Comparison of ENCODE assay signal across 1 cellular context in the genomic region with DNA sequence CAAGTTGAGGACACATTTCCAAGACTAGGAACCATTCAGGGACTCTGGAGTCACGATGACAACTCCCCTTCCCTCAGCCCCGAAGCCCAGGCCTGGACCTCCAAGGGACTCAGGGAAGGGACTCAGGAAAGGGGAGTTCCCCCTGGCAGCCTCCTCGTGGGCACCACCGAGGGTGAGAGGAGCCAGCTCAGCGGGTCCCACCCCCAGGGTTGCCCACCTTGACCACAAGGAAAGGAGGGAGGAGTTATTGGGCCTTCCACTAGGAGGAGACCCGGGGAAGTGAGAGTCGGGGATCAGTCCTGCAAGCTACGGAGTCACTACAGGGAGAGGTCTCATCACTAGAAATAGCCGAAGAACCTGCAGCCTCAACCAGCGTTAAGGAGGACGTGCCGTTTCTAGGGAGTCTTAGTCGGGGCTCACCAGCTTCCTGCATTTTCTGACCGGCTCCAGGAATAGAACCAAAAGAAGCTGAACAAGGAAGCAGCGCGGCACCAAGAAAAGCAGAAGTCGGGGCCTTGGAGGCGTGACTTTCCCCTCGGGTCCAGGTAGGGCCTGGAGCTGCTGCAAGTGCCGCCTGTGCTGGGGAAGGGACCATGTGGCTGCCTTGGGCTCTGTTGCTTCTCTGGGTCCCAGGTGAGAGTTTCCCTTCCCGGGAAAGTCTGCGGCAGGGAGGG.
TF ChIP-seq lines count a peak whose summit lies in the region.

A gene (plus strand): TSS at position 524 of the 674 bp plus-strand sequence. CDS start 70 bp downstream, at position 594.

TF ChIP-seq in K562, 482 proteins besides CTCF, POLR2A, EP300 and RAD21 (continued from another document):
- TF ChIP-seq, protein P1, sequence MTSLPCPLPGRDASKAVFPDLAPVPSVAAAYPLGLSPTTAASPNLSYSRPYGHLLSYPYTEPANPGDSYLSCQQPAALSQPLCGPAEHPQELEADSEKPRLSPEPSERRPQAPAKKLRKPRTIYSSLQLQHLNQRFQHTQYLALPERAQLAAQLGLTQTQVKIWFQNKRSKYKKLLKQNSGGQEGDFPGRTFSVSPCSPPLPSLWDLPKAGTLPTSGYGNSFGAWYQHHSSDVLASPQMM (CRISPR knock-in tag; IDR thresholded peaks at IDR 0.05) = no peak
- TF ChIP-seq GTF2F1 (IDR thresholded peaks at IDR 0.05; ENCODE audit: low read depth, low read length) = no peak
- peak; percentile 51 for TF ChIP-seq L3MBTL2 (IDR thresholded peaks at IDR 0.05)
- TF ChIP-seq, protein P2, sequence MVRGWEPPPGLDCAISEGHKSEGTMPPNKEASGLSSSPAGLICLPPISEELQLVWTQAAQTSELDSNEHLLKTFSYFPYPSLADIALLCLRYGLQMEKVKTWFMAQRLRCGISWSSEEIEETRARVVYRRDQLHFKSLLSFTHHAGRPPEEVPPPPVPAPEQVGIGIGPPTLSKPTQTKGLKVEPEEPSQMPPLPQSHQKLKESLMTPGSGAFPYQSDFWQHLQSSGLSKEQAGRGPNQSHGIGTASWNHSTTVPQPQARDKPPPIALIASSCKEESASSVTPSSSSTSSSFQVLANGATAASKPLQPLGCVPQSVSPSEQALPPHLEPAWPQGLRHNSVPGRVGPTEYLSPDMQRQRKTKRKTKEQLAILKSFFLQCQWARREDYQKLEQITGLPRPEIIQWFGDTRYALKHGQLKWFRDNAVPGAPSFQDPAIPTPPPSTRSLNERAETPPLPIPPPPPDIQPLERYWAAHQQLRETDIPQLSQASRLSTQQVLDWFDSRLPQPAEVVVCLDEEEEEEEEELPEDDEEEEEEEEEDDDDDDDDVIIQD (CRISPR knock-in tag; IDR thresholded peaks at IDR 0.05) = no peak
- TF ChIP-seq SPI1 (IDR thresholded peaks at IDR 0.05; ENCODE audit: borderline replicate concordance, low read depth, low read length) = peak; percentile 90
- no peak for TF ChIP-seq CREB1 (IDR thresholded peaks at IDR 0.05)
- 0 out of 2 replicates have a peak, but pooled peaks have one; percentile 17 for TF ChIP-seq CREB1 (CRISPR knock-in tag; IDR thresholded peaks at IDR 0.05)
- TF ChIP-seq, protein P3, sequence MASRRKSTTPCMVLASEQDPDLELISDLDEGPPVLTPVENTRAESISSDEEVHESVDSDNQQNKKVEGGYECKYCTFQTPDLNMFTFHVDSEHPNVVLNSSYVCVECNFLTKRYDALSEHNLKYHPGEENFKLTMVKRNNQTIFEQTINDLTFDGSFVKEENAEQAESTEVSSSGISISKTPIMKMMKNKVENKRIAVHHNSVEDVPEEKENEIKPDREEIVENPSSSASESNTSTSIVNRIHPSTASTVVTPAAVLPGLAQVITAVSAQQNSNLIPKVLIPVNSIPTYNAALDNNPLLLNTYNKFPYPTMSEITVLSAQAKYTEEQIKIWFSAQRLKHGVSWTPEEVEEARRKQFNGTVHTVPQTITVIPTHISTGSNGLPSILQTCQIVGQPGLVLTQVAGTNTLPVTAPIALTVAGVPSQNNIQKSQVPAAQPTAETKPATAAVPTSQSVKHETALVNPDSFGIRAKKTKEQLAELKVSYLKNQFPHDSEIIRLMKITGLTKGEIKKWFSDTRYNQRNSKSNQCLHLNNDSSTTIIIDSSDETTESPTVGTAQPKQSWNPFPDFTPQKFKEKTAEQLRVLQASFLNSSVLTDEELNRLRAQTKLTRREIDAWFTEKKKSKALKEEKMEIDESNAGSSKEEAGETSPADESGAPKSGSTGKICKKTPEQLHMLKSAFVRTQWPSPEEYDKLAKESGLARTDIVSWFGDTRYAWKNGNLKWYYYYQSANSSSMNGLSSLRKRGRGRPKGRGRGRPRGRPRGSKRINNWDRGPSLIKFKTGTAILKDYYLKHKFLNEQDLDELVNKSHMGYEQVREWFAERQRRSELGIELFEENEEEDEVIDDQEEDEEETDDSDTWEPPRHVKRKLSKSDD (conservative IDR thresholded peaks at IDR 0.05; ENCODE audit: low read length) = no peak
- peak; percentile 33; the same call in 1 of the 2 replicates for TF ChIP-seq ZBTB1 (CRISPR knock-in tag; IDR thresholded peaks at IDR 0.05; ENCODE audit: borderline replicate concordance, low read depth)
- peak; percentile 50 for TF ChIP-seq ZFX (CRISPR knock-in tag; IDR thresholded peaks at IDR 0.05)
